ENCODE assay signal across 11 cellular contexts in the genomic region with DNA sequence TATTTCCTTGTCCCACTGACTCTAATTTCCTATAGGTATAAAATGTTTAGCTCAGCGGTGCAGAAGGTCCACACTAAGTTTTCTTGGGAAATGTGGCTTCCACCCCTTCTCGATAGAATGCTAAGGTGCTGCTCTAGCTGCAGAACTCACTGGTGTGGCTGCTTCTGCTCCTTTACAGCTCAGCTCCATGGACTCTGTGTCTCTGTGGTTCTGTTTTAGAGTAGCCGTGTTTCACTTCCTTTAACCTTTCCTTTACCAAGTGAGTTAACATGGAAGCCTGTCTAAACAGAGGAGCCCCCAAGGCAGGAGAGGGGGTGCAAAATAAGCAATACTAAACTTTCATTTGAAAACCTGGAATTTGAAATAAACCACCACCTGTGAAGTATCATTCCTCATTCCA.
A peak's percentile ranks its signal among the peaks of the same experiment; 100 is the strongest.
DNase-seq lines count a peak whose midpoint lies in the region; ATAC-seq and TF ChIP-seq lines count a peak whose summit lies in the region.
"Had no signal": no experiment of that assay in that cellular context is flagged by ENCODE, and none has a peak within 500 bp of the region (broad histone marks: within the 10 kb centered on the region; RNA-seq: fewer than 3 reads in every experiment).

No MANE protein-coding gene starts in this region.

- no peak for TF ChIP-seq CTCF in nephron progenitor cell (IDR thresholded peaks at IDR 0.05)

- no peak for DNase-seq in activated naive CD8-positive, alpha-beta T cell treated with anti-CD3 and anti-CD28 coated beads, Interleukin-2, amount 50 U/mL, for 24 hours
- DNase-seq in nephron progenitor cell (no peak), activated gamma-delta T cell (lab: John Stamatoyannopoulos, UW) (no peak)
- DNase-seq: activated effector memory CD4-positive, alpha-beta T cell treated with anti-CD3 and anti-CD28 coated beads, Interleukin-2, amount 50 U/mL, for 16 hours; CD4-positive, CD25-positive, alpha-beta regulatory T cell; NCI-H510A treated with DMSO at 0.1 percent for 48 hours had no signal

- peak overlapping the region; percentile 56 for H3K4me3 Mint-ChIP-seq in activated naive CD8-positive, alpha-beta T cell treated with anti-CD3 and anti-CD28 coated beads, Interleukin-2, amount 50 U/mL, for 24 hours
- H3K4me3 Mint-ChIP-seq in nephron progenitor cell, result no peak overlapping the region
- H3K4me3 Mint-ChIP-seq: CD4-positive, CD25-positive, alpha-beta regulatory T cell had no signal

- H3K9me3 ChIP-seq in BLaER1 (no peaks in the 10 kb centered on the region), mucosa of rectum (ENCODE audit: control insufficient read depth in 2 of 2, low read length in 2 of 2) (no peaks in the 10 kb centered on the region)

- peaks cover 44% of the 10 kb centered on the region for H3K4me1 Mint-ChIP-seq in activated naive CD8-positive, alpha-beta T cell treated with anti-CD3 and anti-CD28 coated beads, Interleukin-2, amount 50 U/mL, for 24 hours
- H3K4me1 Mint-ChIP-seq in nephron progenitor cell, result peaks cover 7% of the 10 kb centered on the region

- H3K9ac ChIP-seq in BLaER1, result peak overlapping the region; percentile 75
- peak overlapping the region in 1 of 2 donors; percentile 24 for H3K9ac ChIP-seq in mucosa of rectum (ENCODE audit: low read depth in 1 of 2, low read length in 2 of 2)

- H3K36me3 ChIP-seq in BLaER1 (no peaks in the 10 kb centered on the region), mucosa of rectum (ENCODE audit: control insufficient read depth in 2 of 2, insufficient read depth in 2 of 2, low read length in 2 of 2) (no peaks in the 10 kb centered on the region)

- no peaks in the 10 kb centered on the region for H4K20me1 ChIP-seq in BLaER1

- peak overlapping the region; percentile 62 for H3K4me3 ChIP-seq in BLaER1
- peak overlapping the region in 1 of 2 donors; percentile 55 for H3K4me3 ChIP-seq in mucosa of rectum (ENCODE audit: low read length in 2 of 2)

- H3K4me1 ChIP-seq in BLaER1, result peaks cover 48% of the 10 kb centered on the region
- no peaks in the 10 kb centered on the region for H3K4me1 ChIP-seq in mucosa of rectum (ENCODE audit: control insufficient read depth in 2 of 2, insufficient read depth in 2 of 2, low read length in 2 of 2)

- peak overlapping the region; percentile 77 for H3K27ac ChIP-seq in BLaER1
- H3K27ac ChIP-seq in mucosa of rectum (ENCODE audit: low read depth in 2 of 2, low read length in 2 of 2), result peak overlapping the region; percentile 2 to 12

- no peaks in the 10 kb centered on the region for H3K27me3 ChIP-seq in BLaER1
- H3K27me3 ChIP-seq in mucosa of rectum (ENCODE audit: control insufficient read depth in 2 of 2, insufficient read depth in 2 of 2, low read length in 2 of 2), result no peaks in the 10 kb centered on the region

- no peaks in the 10 kb centered on the region for H3K36me3 Mint-ChIP-seq in activated naive CD8-positive, alpha-beta T cell treated with anti-CD3 and anti-CD28 coated beads, Interleukin-2, amount 50 U/mL, for 24 hours (ENCODE audit: low read depth)
- no peaks in the 10 kb centered on the region for H3K36me3 Mint-ChIP-seq in nephron progenitor cell (ENCODE audit: low read depth)
- H3K36me3 Mint-ChIP-seq: CD4-positive, CD25-positive, alpha-beta regulatory T cell had no signal

- ATAC-seq in HG02798 (IDR thresholded peaks at IDR 0.05; ENCODE audit: poor library complexity, unreplicated experiment) (peak; percentile 37), HG02973 (IDR thresholded peaks at IDR 0.05; ENCODE audit: unreplicated experiment) (no peak), HG03045 (IDR thresholded peaks at IDR 0.05; ENCODE audit: unreplicated experiment) (no peak)
- ATAC-seq in activated naive CD8-positive, alpha-beta T cell treated with anti-CD3 and anti-CD28 coated beads, Interleukin-2, amount 50 U/mL, for 24 hours, result no peak

- H3K4me2 ChIP-seq in BLaER1, result peak overlapping the region; percentile 87

- H3K27me3 Mint-ChIP-seq in activated naive CD8-positive, alpha-beta T cell treated with anti-CD3 and anti-CD28 coated beads, Interleukin-2, amount 50 U/mL, for 24 hours, result peaks cover 2% of the 10 kb centered on the region
- peaks cover 4% of the 10 kb centered on the region for H3K27me3 Mint-ChIP-seq in nephron progenitor cell (ENCODE audit: low read depth, poor library complexity)

- no peak overlapping the region for H3K27ac Mint-ChIP-seq in activated naive CD8-positive, alpha-beta T cell treated with anti-CD3 and anti-CD28 coated beads, Interleukin-2, amount 50 U/mL, for 24 hours
- no peak overlapping the region for H3K27ac Mint-ChIP-seq in nephron progenitor cell
- H3K27ac Mint-ChIP-seq: CD4-positive, CD25-positive, alpha-beta regulatory T cell had no signal

- no peaks in the 10 kb centered on the region for H3K9me3 Mint-ChIP-seq in activated naive CD8-positive, alpha-beta T cell treated with anti-CD3 and anti-CD28 coated beads, Interleukin-2, amount 50 U/mL, for 24 hours
- no peaks in the 10 kb centered on the region for H3K9me3 Mint-ChIP-seq in nephron progenitor cell
